In genomic region chr3:16686679-16687078, GRCh38 we compare ENCODE assay signal across 1 cellular context.
TF ChIP-seq lines count a peak whose summit lies in the region.

No MANE protein-coding gene starts in this region.

TF ChIP-seq in WTC11, 78 proteins besides CTCF, POLR2A, EP300 and RAD21 (continued from another document):
- TF ChIP-seq MYBL2 (CRISPR knock-in tag; IDR thresholded peaks at IDR 0.05) (no peak), RORB (CRISPR knock-in tag; IDR thresholded peaks at IDR 0.05) (no peak), TEAD1 (CRISPR knock-in tag; IDR thresholded peaks at IDR 0.05) (no peak), JAZF1 (CRISPR knock-in tag; IDR thresholded peaks at IDR 0.05) (no peak), ERG (CRISPR knock-in tag; IDR thresholded peaks at IDR 0.05) (no peak), ZNF138 (CRISPR knock-in tag; conservative IDR thresholded peaks at IDR 0.05) (no peak), PRRX2 (CRISPR knock-in tag; IDR thresholded peaks at IDR 0.05) (no peak), ZNF423 (CRISPR knock-in tag; IDR thresholded peaks at IDR 0.05) (no peak), NFE2L1 (CRISPR knock-in tag; IDR thresholded peaks at IDR 0.05) (no peak), SP1 (CRISPR knock-in tag; conservative IDR thresholded peaks at IDR 0.05) (no peak), MAX (CRISPR knock-in tag; IDR thresholded peaks at IDR 0.05) (no peak), NR1H2 (CRISPR knock-in tag; IDR thresholded peaks at IDR 0.05) (no peak), GTF2I (CRISPR knock-in tag; conservative IDR thresholded peaks at IDR 0.05) (no peak), MXD4 (CRISPR knock-in tag; IDR thresholded peaks at IDR 0.05; ENCODE audit: borderline replicate concordance) (no peak), NFYB (CRISPR knock-in tag; conservative IDR thresholded peaks at IDR 0.05; ENCODE audit: low read depth) (no peak)
TF ChIP-seq in WTC11: peak in this region for 0.
